Comparison of ENCODE assay signal across 8 cellular contexts in genomic region chr3:45592830-45593707, GRCh38. TPM values are rescaled to one million over a fixed set of nuclear protein-coding genes. Genes with fewer than 3 reads are reported as not detected.
DNase-seq lines count a peak whose midpoint lies in the region; ATAC-seq and TF ChIP-seq lines count a peak whose summit lies in the region.

No MANE protein-coding gene starts in this region.

- H4K20me1 ChIP-seq in KMS-11 (ENCODE audit: insufficient read depth): 0 out of 2 replicates have a peak, but pooled peaks cover 1% of the 10 kb centered on the region

- peak overlapping the region; percentile 76 for H2AFZ ChIP-seq in KMS-11 (ENCODE audit: low read depth)

- H3K27ac ChIP-seq in KMS-11: peak overlapping the region; percentile 78

- H3K4me3 ChIP-seq in KMS-11 (IDR thresholded peaks at IDR 0.05; ENCODE audit: insufficient read depth, low read depth, low read length) (peak overlapping the region; percentile 42), fibroblast of villous mesenchyme (ENCODE audit: low read depth, low read length) (peak overlapping the region; percentile 73)

- in situ Hi-C loops in G401 (cut with HindIII; ENCODE audit: low sequenced_read_pairs): no loop called here

- peaks cover 28 to 36% of the 10 kb centered on the region in 2 donors for H3K4me1 Mint-ChIP-seq in natural killer cell treated with Interleukin-12 subunit alpha and Interleukin-12 subunit beta and Interleukin-15 and Interleukin-18, amount 100 ng/mL, for 72 hours (ENCODE audit: low read depth in 2 of 2)

- peaks cover 40% of the 10 kb centered on the region for H3K79me2 ChIP-seq in KMS-11 (ENCODE audit: insufficient read depth, low read depth)

- peaks cover 20% of the 10 kb centered on the region for H3K4me1 ChIP-seq in KMS-11 (ENCODE audit: low read depth, poor library complexity, severe bottlenecking)

- no peaks in the 10 kb centered on the region for H3K36me3 Mint-ChIP-seq in natural killer cell treated with Interleukin-12 subunit alpha and Interleukin-12 subunit beta and Interleukin-15 and Interleukin-18, amount 100 ng/mL, for 72 hours

- no peaks in the 10 kb centered on the region for H3K27me3 Mint-ChIP-seq in natural killer cell treated with Interleukin-12 subunit alpha and Interleukin-12 subunit beta and Interleukin-15 and Interleukin-18, amount 100 ng/mL, for 72 hours

- H3K36me3 ChIP-seq in KMS-11 (ENCODE audit: insufficient read depth): no peaks in the 10 kb centered on the region

- H3K4me2 ChIP-seq in KMS-11: peak overlapping the region; percentile 96

- DNase-seq in G401 (ENCODE audit: low spot score) (peak; percentile 83), SHP77 (lab: John Stamatoyannopoulos, UW) (peak; percentile 91 to 93), activated gamma-delta T cell (lab: John Stamatoyannopoulos, UW) (peak; percentile 47), fibroblast of villous mesenchyme (ENCODE audit: low read depth) (peak; percentile 95)
- peak; percentile 82 for DNase-seq in natural killer cell treated with Interleukin-12 subunit alpha and Interleukin-12 subunit beta and Interleukin-15 and Interleukin-18, amount 100 ng/mL, for 72 hours (ENCODE audit: low spot score)
- DNase-seq in stimulated activated naive CD4-positive, alpha-beta T cell treated with Interleukin-2 at 50 U/mL for 16 hours (lab: John Stamatoyannopoulos, UW): peak; percentile 59

- peak overlapping the region; percentile 62 to 81 for H3K27ac Mint-ChIP-seq in natural killer cell treated with Interleukin-12 subunit alpha and Interleukin-12 subunit beta and Interleukin-15 and Interleukin-18, amount 100 ng/mL, for 72 hours

- peak overlapping the region; percentile 71 for H3K4me3 Mint-ChIP-seq in natural killer cell treated with Interleukin-12 subunit alpha and Interleukin-12 subunit beta and Interleukin-15 and Interleukin-18, amount 100 ng/mL, for 72 hours

- no peaks in the 10 kb centered on the region for H3K27me3 ChIP-seq in KMS-11 (ENCODE audit: insufficient read depth, low read depth)

- ATAC-seq in natural killer cell treated with Interleukin-12 subunit alpha and Interleukin-12 subunit beta and Interleukin-15 and Interleukin-18, amount 100 ng/mL, for 72 hours: peak; percentile 54 to 67
- no peak for ATAC-seq in HG02884 (IDR thresholded peaks at IDR 0.05; ENCODE audit: unreplicated experiment)

- peak overlapping the region; percentile 77 for H3K9ac ChIP-seq in KMS-11

- peak; percentile 67 for TF ChIP-seq CTCF in KMS-11 (conservative IDR thresholded peaks at IDR 0.05; ENCODE audit: low read depth, low read length)
- TF ChIP-seq CTCF in fibroblast of villous mesenchyme (IDR thresholded peaks at IDR 0.05; ENCODE audit: insufficient read depth, low read depth, low read length): peak; percentile 92

- no peaks in the 10 kb centered on the region for H3K9me3 Mint-ChIP-seq in natural killer cell treated with Interleukin-12 subunit alpha and Interleukin-12 subunit beta and Interleukin-15 and Interleukin-18, amount 100 ng/mL, for 72 hours

RNA-seq across cellular contexts. Expression of gene LIMD1, which starts 1.5 kb away (rescaled TPM):
- 10.0 and 23.0 TPM in 2 replicates for total RNA-seq in G401 (2014; rRNA removed; shearing (Covaris generic))
- 15.8 and 23.7 TPM in 2 replicates for total RNA-seq in fibroblast of villous mesenchyme
- total RNA-seq in natural killer cell treated with Interleukin-12 subunit alpha and Interleukin-12 subunit beta and Interleukin-15 and Interleukin-18, amount 100 ng/mL, for 72 hours: 10 to 100 TPM; 34.4 to 71.4 TPM
